ENCODE assay signal across 21 cellular contexts in genomic region chr6:82416346-82416745, GRCh38.
"Had no signal": no experiment of that assay in that cellular context is flagged by ENCODE, and none has a peak within 500 bp of the region (broad histone marks: within the 10 kb centered on the region; RNA-seq: fewer than 3 reads in every experiment).

No MANE protein-coding gene starts in this region.

- H3K27ac ChIP-seq: esophagus muscularis mucosa, gastrocnemius medialis, heart right ventricle, pancreas, stomach had no signal

- DNase-seq: cortex of kidney; effector memory CD4-positive, alpha-beta T cell; gastrocnemius medialis; heart right ventricle; hypothalamus; natural killer cell; nucleus accumbens; pancreas; right cardiac atrium; small intestine; stimulated activated CD4-positive, alpha-beta T cell treated with anti-CD3 and anti-CD28 coated beads, Interleukin-12 subunit alpha, Interleukin-12 subunit beta, amount 100 ng/mL, for 4 hours; stimulated activated naive CD4-positive, alpha-beta T cell; stomach; substantia nigra; trophoblast cell had no signal

- H3K4me3 ChIP-seq: esophagus muscularis mucosa, gastrocnemius medialis, heart right ventricle, pancreas, stomach, thoracic aorta had no signal

- ATAC-seq: gastrocnemius medialis, heart right ventricle, left lobe of liver, natural killer cell, pancreas, right cardiac atrium had no signal

- H3K27me3 ChIP-seq: esophagus muscularis mucosa, gastrocnemius medialis, heart right ventricle, pancreas, stomach had no signal

- H3K9me3 Mint-ChIP-seq: mesothelial cell of epicardium, neural crest cell had no signal

- H3K36me3 Mint-ChIP-seq: mesothelial cell of epicardium, natural killer cell had no signal

- H3K27ac Mint-ChIP-seq: mesothelial cell of epicardium, natural killer cell, progenitor cell of endocrine pancreas had no signal

- H3K4me1 ChIP-seq: gastrocnemius medialis, heart right ventricle, pancreas, stomach had no signal

- H3K9me3 ChIP-seq: esophagus muscularis mucosa, gastrocnemius medialis, heart right ventricle, pancreas, stomach, thoracic aorta had no signal

- H3K4me1 Mint-ChIP-seq: natural killer cell, neural crest cell had no signal

- H3K27me3 Mint-ChIP-seq: progenitor cell of endocrine pancreas had no signal

- H3K36me3 ChIP-seq: esophagus muscularis mucosa, gastrocnemius medialis, heart right ventricle, pancreas, stomach, thoracic aorta had no signal

- H3K4me3 Mint-ChIP-seq: mesothelial cell of epicardium, natural killer cell, neural crest cell had no signal
